In genomic region chr12:52362118-52362726, GRCh38 we compare ENCODE assay signal across 14 cellular contexts. TPM values are rescaled to one million over a fixed set of nuclear protein-coding genes. Genes with fewer than 3 reads are reported as not detected.
DNase-seq lines count a peak whose midpoint lies in the region; TF ChIP-seq lines count a peak whose summit lies in the region.
"Had no signal": no experiment of that assay in that cellular context is flagged by ENCODE, and none has a peak within 500 bp of the region (broad histone marks: within the 10 kb centered on the region; RNA-seq: fewer than 3 reads in every experiment).

No MANE protein-coding gene starts in this region.

- H3K4me3 ChIP-seq in KMS-11 (IDR thresholded peaks at IDR 0.05; ENCODE audit: insufficient read depth, low read depth, low read length) = no peak overlapping the region
- H3K4me3 ChIP-seq in brain microvascular endothelial cell (ENCODE audit: low read depth, low read length) = no peak overlapping the region
- H3K4me3 ChIP-seq in osteoblast (ENCODE audit: insufficient read depth, low read length) = no peak overlapping the region
- H3K4me3 ChIP-seq: gastrocnemius medialis, stomach had no signal

- H3K9me3 Mint-ChIP-seq in activated CD4-positive, alpha-beta T cell treated with anti-CD3 and anti-CD28 coated beads, Interleukin-2, amount 10 ng/mL, durations not matched to agents 24 days and 14 days = no peaks in the 10 kb centered on the region

- H3K4me1 ChIP-seq in KMS-11 (ENCODE audit: low read depth, poor library complexity, severe bottlenecking) (peaks cover 10% of the 10 kb centered on the region), osteoblast (ENCODE audit: insufficient read depth, low read length) (no peaks in the 10 kb centered on the region)
- H3K4me1 ChIP-seq: gastrocnemius medialis, stomach had no signal

- H3K27ac ChIP-seq in KMS-11 (no peak overlapping the region), brain microvascular endothelial cell (no peak overlapping the region), osteoblast (ENCODE audit: low read depth, low read length) (no peak overlapping the region)
- H3K27ac ChIP-seq: gastrocnemius medialis, stomach had no signal

- H3K36me3 ChIP-seq in KMS-11 (ENCODE audit: insufficient read depth) (no peaks in the 10 kb centered on the region), brain microvascular endothelial cell (replicated peaks) (no peaks in the 10 kb centered on the region), osteoblast (ENCODE audit: insufficient read depth, low read length) (no peaks in the 10 kb centered on the region)
- H3K36me3 ChIP-seq: gastrocnemius medialis, stomach had no signal

- H3K36me3 Mint-ChIP-seq in activated CD4-positive, alpha-beta T cell treated with anti-CD3 and anti-CD28 coated beads, Interleukin-2, amount 10 ng/mL, durations not matched to agents 24 days and 14 days (ENCODE audit: low read depth) = no peaks in the 10 kb centered on the region

- H4K20me1 ChIP-seq in KMS-11 (ENCODE audit: insufficient read depth) (no peaks in the 10 kb centered on the region), osteoblast (ENCODE audit: insufficient read depth, low read length) (no peaks in the 10 kb centered on the region)

- H3K27me3 ChIP-seq in KMS-11 (ENCODE audit: insufficient read depth, low read depth) (peaks cover 53% of the 10 kb centered on the region), brain microvascular endothelial cell (replicated peaks) (no peaks in the 10 kb centered on the region), osteoblast (ENCODE audit: insufficient read depth, low read length) (peaks cover 16% of the 10 kb centered on the region)

- peak; percentile 63 for DNase-seq in activated CD4-positive, alpha-beta T cell treated with anti-CD3 and anti-CD28 coated beads, Interleukin-2, amount 10 ng/mL, durations not matched to agents 24 days and 14 days
- no peak for DNase-seq in activated CD4-positive, alpha-beta T cell treated with anti-CD3 and anti-CD28 coated beads for 1 hour
- no peak for DNase-seq in brain microvascular endothelial cell
- peak; percentile 56 for DNase-seq in osteoblast (ENCODE audit: insufficient read length, low spot score, missing footprints)
- no peak for DNase-seq in stimulated activated naive CD4-positive, alpha-beta T cell (lab: John Stamatoyannopoulos, UW)
- no peak for DNase-seq in nucleus accumbens (lab: John Stamatoyannopoulos, UW)
- DNase-seq in stimulated activated CD4-positive, alpha-beta T cell treated with anti-CD3 and anti-CD28 coated beads, Interleukin-12 subunit alpha, Interleukin-12 subunit beta, amount 100 ng/mL, for 4 hours = no peak
- DNase-seq: gastrocnemius medialis, NCI-H1930, occipital lobe, stomach had no signal

- H3K4me3 Mint-ChIP-seq in activated CD4-positive, alpha-beta T cell treated with anti-CD3 and anti-CD28 coated beads, Interleukin-2, amount 10 ng/mL, durations not matched to agents 24 days and 14 days = no peak overlapping the region

- no peak overlapping the region for H3K4me2 ChIP-seq in KMS-11
- H3K4me2 ChIP-seq in osteoblast (ENCODE audit: insufficient read depth, low read length) = no peak overlapping the region

- H3K9me3 ChIP-seq in osteoblast (ENCODE audit: low read depth, low read length) = no peaks in the 10 kb centered on the region
- H3K9me3 ChIP-seq: gastrocnemius medialis, stomach had no signal

- no peak overlapping the region for H3K9ac ChIP-seq in KMS-11

- H3K79me2 ChIP-seq in KMS-11 (ENCODE audit: insufficient read depth, low read depth) = no peaks in the 10 kb centered on the region
- no peaks in the 10 kb centered on the region for H3K79me2 ChIP-seq in osteoblast (ENCODE audit: insufficient read depth, low read length)

- TF ChIP-seq CTCF in KMS-11 (conservative IDR thresholded peaks at IDR 0.05; ENCODE audit: low read depth, low read length) (0 out of 2 replicates have a peak, but pooled peaks have one; percentile 30), brain microvascular endothelial cell (IDR thresholded peaks at IDR 0.05; ENCODE audit: low read depth, low read length, missing control alignments) (peak; percentile 50), osteoblast (IDR thresholded peaks at IDR 0.05; ENCODE audit: extremely low read depth, low read depth, low read length) (peak; percentile 22)

- no peak overlapping the region for H3K27ac Mint-ChIP-seq in activated CD4-positive, alpha-beta T cell treated with anti-CD3 and anti-CD28 coated beads, Interleukin-2, amount 10 ng/mL, durations not matched to agents 24 days and 14 days

- no peak overlapping the region for H2AFZ ChIP-seq in KMS-11 (ENCODE audit: low read depth)
- no peak overlapping the region for H2AFZ ChIP-seq in osteoblast (ENCODE audit: low read length)

- peaks cover 2% of the 10 kb centered on the region for H3K27me3 Mint-ChIP-seq in activated CD4-positive, alpha-beta T cell treated with anti-CD3 and anti-CD28 coated beads, Interleukin-2, amount 10 ng/mL, durations not matched to agents 24 days and 14 days

- intact Hi-C loops in activated CD4-positive, alpha-beta T cell treated with anti-CD3 and anti-CD28 coated beads, Interleukin-2, amount 10 ng/mL, durations not matched to agents 24 days and 14 days (cut with micrococcal nuclease) = no loop called here

- H3K4me1 Mint-ChIP-seq in activated CD4-positive, alpha-beta T cell treated with anti-CD3 and anti-CD28 coated beads, Interleukin-2, amount 10 ng/mL, durations not matched to agents 24 days and 14 days = peaks cover 12% of the 10 kb centered on the region

- in situ Hi-C loops in brain microvascular endothelial cell (cut with HindIII; ENCODE audit: low pct_ligation_motif_present, low sequenced_read_pairs) = no loop called here

RNA-seq across cellular contexts. Expression of gene KRT85, which starts 5.1 kb away (rescaled TPM):
- not detected in 2 replicates for total RNA-seq in activated CD4-positive, alpha-beta T cell treated with anti-CD3 and anti-CD28 coated beads, Interleukin-2, amount 10 ng/mL, durations not matched to agents 24 days and 14 days
- not detected in 2 replicates for total RNA-seq in osteoblast
- total RNA-seq: gastrocnemius medialis, HT-29, left lobe of liver, occipital lobe, stomach had no signal

RNA-seq across cellular contexts. Expression of gene KRT84, which starts 23.2 kb away (rescaled TPM):
- total RNA-seq in activated CD4-positive, alpha-beta T cell treated with anti-CD3 and anti-CD28 coated beads, Interleukin-2, amount 10 ng/mL, durations not matched to agents 24 days and 14 days = not detected in 2 replicates
- total RNA-seq in osteoblast = not detected in 2 replicates
- total RNA-seq: gastrocnemius medialis, HT-29, left lobe of liver, occipital lobe, stomach had no signal

RNA-seq across cellular contexts. Expression of gene KRT83, which starts 41.0 kb away (rescaled TPM):
- total RNA-seq in activated CD4-positive, alpha-beta T cell treated with anti-CD3 and anti-CD28 coated beads, Interleukin-2, amount 10 ng/mL, durations not matched to agents 24 days and 14 days = not detected in 2 replicates
- total RNA-seq in osteoblast = not detected in 2 replicates
- total RNA-seq: left lobe of liver, occipital lobe, stomach had no signal

RNA-seq across cellular contexts. Expression of gene KRT82, which starts 43.9 kb away (rescaled TPM):
- total RNA-seq in activated CD4-positive, alpha-beta T cell treated with anti-CD3 and anti-CD28 coated beads, Interleukin-2, amount 10 ng/mL, durations not matched to agents 24 days and 14 days = not detected in 2 replicates
- total RNA-seq in osteoblast = not detected in 2 replicates
- total RNA-seq: gastrocnemius medialis, HT-29, left lobe of liver, occipital lobe, stomach had no signal

Comparison
In these comparisons a context has a peak if more than half of its experiments do, and no peak if none do; other contexts are left out.
1. DNase-seq: peak in activated CD4-positive, alpha-beta T cell treated with anti-CD3 and anti-CD28 coated beads, Interleukin-2, amount 10 ng/mL, durations not matched to agents 24 days and 14 days (single experiment) and osteoblast (single experiment); none in activated CD4-positive, alpha-beta T cell treated with anti-CD3 and anti-CD28 coated beads for 1 hour (single experiment), brain microvascular endothelial cell (single experiment), stimulated activated naive CD4-positive, alpha-beta T cell (0 of 6), nucleus accumbens (0 of 56) and stimulated activated CD4-positive, alpha-beta T cell treated with anti-CD3 and anti-CD28 coated beads, Interleukin-12 subunit alpha, Interleukin-12 subunit beta, amount 100 ng/mL, for 4 hours (single experiment).
2. Peak in every context shown above with its lines, with median percentiles within 50 percentile points of each other: CTCF ChIP-seq.